ENCODE assay signal across 8 cellular contexts in genomic region chr2:218366621-218367414, GRCh38. TPM values are rescaled to one million over a fixed set of nuclear protein-coding genes. Genes with fewer than 3 reads are reported as not detected.
DNase-seq lines count a peak whose midpoint lies in the region; ATAC-seq and TF ChIP-seq lines count a peak whose summit lies in the region.

No MANE protein-coding gene starts in this region.

- peaks cover 0 to 5% (median 0%) of the 10 kb centered on the region in 4 donors for H3K4me1 ChIP-seq in liver (ENCODE audit: control insufficient read depth in 4 of 4, insufficient read depth in 4 of 4, low read length in 3 of 4)
- H3K4me1 ChIP-seq in suprapubic skin, result peaks cover 11% of the 10 kb centered on the region

- H3K4me1 Mint-ChIP-seq in activated CD4-positive, alpha-beta T cell treated with anti-CD3 and anti-CD28 coated beads, Interleukin-2, amount 10 ng/mL, durations not matched to agents 24 days and 14 days, result peaks cover 4% of the 10 kb centered on the region
- H3K4me1 Mint-ChIP-seq in activated naive CD8-positive, alpha-beta T cell treated with anti-CD3 and anti-CD28 coated beads, Interleukin-2, amount 10 ng/mL, durations not matched to agents 7 days and 5 days, result peaks cover 21% of the 10 kb centered on the region

- no peak for DNase-seq in activated CD4-positive, alpha-beta T cell treated with anti-CD3 and anti-CD28 coated beads, Interleukin-2, amount 10 ng/mL, durations not matched to agents 24 days and 14 days
- DNase-seq in activated CD4-positive, alpha-beta T cell treated with anti-CD3 and anti-CD28 coated beads, Interleukin-2, amount 50 U/mL, for 48 hours, result no peak
- DNase-seq in activated naive CD8-positive, alpha-beta T cell treated with anti-CD3 and anti-CD28 coated beads, Interleukin-2, amount 10 ng/mL, durations not matched to agents 7 days and 5 days, result no peak
- DNase-seq in suprapubic skin (ENCODE audit: low spot score in 2 of 2) (no peak), superior temporal gyrus (ENCODE audit: extremely low spot score) (no peak), T-helper 9 cell (no peak), HT-29 (ENCODE audit: low spot score) (no peak)

- peaks cover 29% of the 10 kb centered on the region for H3K27me3 Mint-ChIP-seq in activated CD4-positive, alpha-beta T cell treated with anti-CD3 and anti-CD28 coated beads, Interleukin-2, amount 10 ng/mL, durations not matched to agents 24 days and 14 days
- H3K27me3 Mint-ChIP-seq in activated naive CD8-positive, alpha-beta T cell treated with anti-CD3 and anti-CD28 coated beads, Interleukin-2, amount 10 ng/mL, durations not matched to agents 7 days and 5 days, result peaks cover 13% of the 10 kb centered on the region

- POLR2A ChIA-PET in activated naive CD8-positive, alpha-beta T cell treated with anti-CD3 and anti-CD28 coated beads, Interleukin-2, amount 10 ng/mL, durations not matched to agents 7 days and 5 days (lab: Charles Lee), result interaction anchor here (0.5 to 1.4 kb wide), 6 partner anchors 10 to 231 kb away, joined by 3 to 12 read pairs (median 4); partner anchors contain the start of gene CATIP

- no peaks in the 10 kb centered on the region for H3K36me3 ChIP-seq in liver (ENCODE audit: control insufficient read depth in 4 of 4, insufficient read depth in 3 of 4, low read depth in 1 of 4, low read length in 3 of 4)
- no peaks in the 10 kb centered on the region for H3K36me3 ChIP-seq in suprapubic skin

- TF ChIP-seq RAD21 in liver (IDR thresholded peaks at IDR 0.05), result no peak

- peak overlapping the region; percentile 80 for H3K4me3 Mint-ChIP-seq in activated CD4-positive, alpha-beta T cell treated with anti-CD3 and anti-CD28 coated beads, Interleukin-2, amount 10 ng/mL, durations not matched to agents 24 days and 14 days
- peak overlapping the region; percentile 80 for H3K4me3 Mint-ChIP-seq in activated naive CD8-positive, alpha-beta T cell treated with anti-CD3 and anti-CD28 coated beads, Interleukin-2, amount 10 ng/mL, durations not matched to agents 7 days and 5 days

- peak overlapping the region; percentile 96 to 97 for H3K27ac ChIP-seq in liver (ENCODE audit: low read depth in 1 of 2, low read length in 2 of 2)
- peak overlapping the region; percentile 86 for H3K27ac ChIP-seq in suprapubic skin

- H3K4me3 ChIP-seq in liver (ENCODE audit: low read depth in 1 of 3, low read length in 3 of 3), result peak overlapping the region in 2 of 3 donors; percentile 68 to 83
- H3K4me3 ChIP-seq in suprapubic skin, result peak overlapping the region; percentile 60

- 92% methylated on average over 9 of the region's 9 CpGs for WGBS in liver
- WGBS in suprapubic skin, result 85% methylated on average over 9 of the region's 9 CpGs

- ATAC-seq in activated naive CD8-positive, alpha-beta T cell treated with anti-CD3 and anti-CD28 coated beads, Interleukin-2, amount 10 ng/mL, durations not matched to agents 7 days and 5 days (ENCODE audit: low read depth), result no peak

- no peaks in the 10 kb centered on the region for H3K9me3 Mint-ChIP-seq in activated CD4-positive, alpha-beta T cell treated with anti-CD3 and anti-CD28 coated beads, Interleukin-2, amount 10 ng/mL, durations not matched to agents 24 days and 14 days
- H3K9me3 Mint-ChIP-seq in activated naive CD8-positive, alpha-beta T cell treated with anti-CD3 and anti-CD28 coated beads, Interleukin-2, amount 10 ng/mL, durations not matched to agents 7 days and 5 days, result no peaks in the 10 kb centered on the region

- TF ChIP-seq CTCF in liver (IDR thresholded peaks at IDR 0.05; ENCODE audit: low read depth, low read length, missing input control) (no peak), suprapubic skin (IDR thresholded peaks at IDR 0.05) (no peak)

- TF ChIP-seq POLR2A in suprapubic skin (IDR thresholded peaks at IDR 0.05), result no peak

- peak overlapping the region; percentile 48 for H3K27ac Mint-ChIP-seq in activated CD4-positive, alpha-beta T cell treated with anti-CD3 and anti-CD28 coated beads, Interleukin-2, amount 10 ng/mL, durations not matched to agents 24 days and 14 days
- peak overlapping the region; percentile 84 for H3K27ac Mint-ChIP-seq in activated naive CD8-positive, alpha-beta T cell treated with anti-CD3 and anti-CD28 coated beads, Interleukin-2, amount 10 ng/mL, durations not matched to agents 7 days and 5 days

- intact Hi-C loops in activated CD4-positive, alpha-beta T cell treated with anti-CD3 and anti-CD28 coated beads, Interleukin-2, amount 10 ng/mL, durations not matched to agents 24 days and 14 days (cut with micrococcal nuclease), result loop anchor here (5.0 kb wide), 1 partner anchor 75 kb away; the partner anchor contains the start of gene TMBIM1

- no peaks in the 10 kb centered on the region for H3K27me3 ChIP-seq in liver (ENCODE audit: control insufficient read depth in 4 of 4, insufficient read depth in 4 of 4, low read length in 3 of 4)
- H3K27me3 ChIP-seq in suprapubic skin, result no peaks in the 10 kb centered on the region

- TF ChIP-seq EP300 in suprapubic skin (IDR thresholded peaks at IDR 0.05), result no peak

- H3K9ac ChIP-seq in liver (ENCODE audit: low read depth in 1 of 2, low read length in 2 of 2), result peak overlapping the region; percentile 72 to 92

- H3K36me3 Mint-ChIP-seq in activated CD4-positive, alpha-beta T cell treated with anti-CD3 and anti-CD28 coated beads, Interleukin-2, amount 10 ng/mL, durations not matched to agents 24 days and 14 days (ENCODE audit: low read depth), result no peaks in the 10 kb centered on the region
- H3K36me3 Mint-ChIP-seq in activated naive CD8-positive, alpha-beta T cell treated with anti-CD3 and anti-CD28 coated beads, Interleukin-2, amount 10 ng/mL, durations not matched to agents 7 days and 5 days, result no peaks in the 10 kb centered on the region

- no peaks in the 10 kb centered on the region for H3K9me3 ChIP-seq in liver (ENCODE audit: control insufficient read depth in 4 of 4, low read length in 3 of 4)
- H3K9me3 ChIP-seq in suprapubic skin, result no peaks in the 10 kb centered on the region

TF ChIP-seq in liver, 16 proteins besides CTCF, POLR2A, EP300 and RAD21:
- TF ChIP-seq HNF4G (IDR thresholded peaks at IDR 0.05) (no peak), JUND (IDR thresholded peaks at IDR 0.05) (no peak), ZBTB33 (IDR thresholded peaks at IDR 0.05) (no peak), SP1 (IDR thresholded peaks at IDR 0.05) (no peak)

RNA-seq across cellular contexts. Expression of gene CATIP, which starts 10.2 kb away (rescaled TPM):
- not detected in 2 replicates for total RNA-seq in activated CD4-positive, alpha-beta T cell treated with anti-CD3 and anti-CD28 coated beads, Interleukin-2, amount 10 ng/mL, durations not matched to agents 24 days and 14 days
- not detected for total RNA-seq in activated naive CD8-positive, alpha-beta T cell treated with anti-CD3 and anti-CD28 coated beads, Interleukin-2, amount 10 ng/mL, durations not matched to agents 7 days and 5 days
- not detected for total RNA-seq in liver
- polyA plus RNA-seq in liver, result under 1 TPM; 0.05 to 0.35 TPM
- total RNA-seq in suprapubic skin, result not detected
- total RNA-seq in HT-29 (2014; rRNA removed; shearing (Covaris generic)), result 1.6 TPM in 1 of 2 replicates, not detected in the other

RNA-seq across cellular contexts. Expression of gene SLC11A1, which starts 15.3 kb away (rescaled TPM):
- 0.12 and 0.19 TPM in 2 replicates for total RNA-seq in activated CD4-positive, alpha-beta T cell treated with anti-CD3 and anti-CD28 coated beads, Interleukin-2, amount 10 ng/mL, durations not matched to agents 24 days and 14 days
- total RNA-seq in activated naive CD8-positive, alpha-beta T cell treated with anti-CD3 and anti-CD28 coated beads, Interleukin-2, amount 10 ng/mL, durations not matched to agents 7 days and 5 days, result 1 to 10 TPM; 1.6 to 1.7 TPM
- 10 to 100 TPM in 1 of 2 donors, 1 to 10 TPM in 1; 1.4 to 23.0 TPM for total RNA-seq in liver
- polyA plus RNA-seq in liver, result 1 to 10 TPM; 2.7 to 3.8 TPM
- total RNA-seq in suprapubic skin, result 10 to 100 TPM in 2 of 4 donors, 1 to 10 TPM in 1, under 1 TPM in 1; 0.78 to 16.1 (median 7.6) TPM
- total RNA-seq in HT-29 (2014; rRNA removed; shearing (Covaris generic)), result 0.33 and 0.86 TPM in 2 replicates

RNA-seq across cellular contexts. Expression of gene CTDSP1, which starts 32.9 kb away (rescaled TPM):
- 103 and 106 TPM in 2 replicates for total RNA-seq in activated CD4-positive, alpha-beta T cell treated with anti-CD3 and anti-CD28 coated beads, Interleukin-2, amount 10 ng/mL, durations not matched to agents 24 days and 14 days
- total RNA-seq in activated naive CD8-positive, alpha-beta T cell treated with anti-CD3 and anti-CD28 coated beads, Interleukin-2, amount 10 ng/mL, durations not matched to agents 7 days and 5 days, result 100 to 1,000 TPM; 169 to 174 TPM
- total RNA-seq in liver (10 to 100 TPM; 46.6 to 66.5 TPM), suprapubic skin (100 to 1,000 TPM in 2 of 4 donors, 10 to 100 TPM in 2; 70.3 to 140 (median 99.5) TPM)
- 10 to 100 TPM; 38.3 to 76.5 TPM for polyA plus RNA-seq in liver
- total RNA-seq in HT-29 (2014; rRNA removed; shearing (Covaris generic)), result 132 and 151 TPM in 2 replicates

RNA-seq across cellular contexts. Expression of gene VIL1, which starts 52.1 kb away (rescaled TPM):
- not detected in 2 replicates for total RNA-seq in activated CD4-positive, alpha-beta T cell treated with anti-CD3 and anti-CD28 coated beads, Interleukin-2, amount 10 ng/mL, durations not matched to agents 24 days and 14 days
- total RNA-seq in activated naive CD8-positive, alpha-beta T cell treated with anti-CD3 and anti-CD28 coated beads, Interleukin-2, amount 10 ng/mL, durations not matched to agents 7 days and 5 days, result not detected
- 10 to 100 TPM; 42.3 to 72.0 TPM for total RNA-seq in liver
- polyA plus RNA-seq in liver, result 10 to 100 TPM; 16.4 to 21.0 TPM
- 1 to 10 TPM in 2 of 4 donors, under 1 TPM in 2; 0.21 to 3.3 (median 1.1) TPM for total RNA-seq in suprapubic skin
- total RNA-seq in HT-29 (2014; rRNA removed; shearing (Covaris generic)), result 230 and 247 TPM in 2 replicates
